34 cellular contexts compared by ENCODE assay signal in the genomic region with DNA sequence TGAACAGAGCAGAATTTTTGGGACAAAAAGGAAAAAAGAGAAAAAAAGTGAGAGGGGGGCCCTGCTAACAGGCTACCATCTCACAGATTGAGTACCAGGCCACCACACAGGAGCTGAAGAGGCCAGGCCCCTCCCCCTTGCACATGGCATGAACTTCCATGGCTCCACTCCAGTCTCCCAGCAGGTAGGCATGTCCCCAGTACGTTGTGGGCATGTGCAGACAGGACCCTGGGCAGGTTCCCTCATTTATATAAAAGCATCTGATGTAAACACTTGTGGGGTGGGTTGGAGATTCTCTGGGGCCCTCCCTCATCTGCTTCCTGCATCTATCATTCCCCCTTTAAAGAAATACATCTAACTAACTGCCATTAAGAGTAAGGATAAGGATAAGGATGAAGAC. TPM values are rescaled to one million over a fixed set of nuclear protein-coding genes. Genes with fewer than 3 reads are reported as not detected.
"Had no signal": no experiment of that assay in that cellular context is flagged by ENCODE, and none has a peak within 500 bp of the region (broad histone marks: within the 10 kb centered on the region; RNA-seq: fewer than 3 reads in every experiment).

No MANE protein-coding gene starts in this region.

- H3K4me3 ChIP-seq: ascending aorta, MG63, SJCRH30, SK-N-MC had no signal

- H3K9me3 Mint-ChIP-seq: activated CD8-positive, alpha-beta T cell treated with anti-CD3 and anti-CD28 coated beads for 36 hours; activated naive CD8-positive, alpha-beta T cell treated with anti-CD3 and anti-CD28 coated beads for 36 hours; activated T-cell treated with anti-CD3 and anti-CD28 coated beads, Interleukin-2, amount 50 U/mL, for 72 hours; activated T-helper 17 cell treated with anti-CD3 and anti-CD28 coated beads, Interleukin-2, amount 50 U/mL, for 72 hours; IgD-negative memory B cell had no signal

- H3K4me3 Mint-ChIP-seq: activated CD8-positive, alpha-beta T cell treated with anti-CD3 and anti-CD28 coated beads for 36 hours; activated naive CD8-positive, alpha-beta T cell treated with anti-CD3 and anti-CD28 coated beads for 36 hours; activated T-cell treated with anti-CD3 and anti-CD28 coated beads, Interleukin-2, amount 50 U/mL, for 72 hours; activated T-helper 17 cell treated with anti-CD3 and anti-CD28 coated beads, Interleukin-2, amount 50 U/mL, for 72 hours; IgD-negative memory B cell had no signal

- H3K4me1 Mint-ChIP-seq: activated naive CD8-positive, alpha-beta T cell treated with anti-CD3 and anti-CD28 coated beads for 36 hours; activated T-helper 17 cell treated with anti-CD3 and anti-CD28 coated beads, Interleukin-2, amount 50 U/mL, for 72 hours; IgD-negative memory B cell had no signal

- H3K27ac Mint-ChIP-seq: activated CD8-positive, alpha-beta T cell treated with anti-CD3 and anti-CD28 coated beads for 36 hours; activated naive CD8-positive, alpha-beta T cell treated with anti-CD3 and anti-CD28 coated beads for 36 hours; activated T-cell treated with anti-CD3 and anti-CD28 coated beads, Interleukin-2, amount 50 U/mL, for 72 hours; activated T-helper 17 cell treated with anti-CD3 and anti-CD28 coated beads, Interleukin-2, amount 50 U/mL, for 72 hours; IgD-negative memory B cell had no signal

- H3K27ac ChIP-seq: ascending aorta, SJCRH30, SK-N-MC, WERI-Rb-1 had no signal

- H3K27me3 Mint-ChIP-seq: activated CD8-positive, alpha-beta T cell treated with anti-CD3 and anti-CD28 coated beads for 36 hours; IgD-negative memory B cell had no signal

- H3K4me1 ChIP-seq: ascending aorta, SJCRH30 had no signal

- H3K27me3 ChIP-seq: ascending aorta, MG63, SJCRH30 had no signal

- H3K36me3 ChIP-seq: ascending aorta, MG63, SJCRH30, WERI-Rb-1 had no signal

- H3K9me3 ChIP-seq: ascending aorta, MG63, SJCRH30 had no signal

- H3K36me3 Mint-ChIP-seq: activated naive CD8-positive, alpha-beta T cell treated with anti-CD3 and anti-CD28 coated beads for 36 hours; IgD-negative memory B cell had no signal

- DNase-seq: activated CD4-positive, alpha-beta T cell treated with anti-CD3 and anti-CD28 coated beads for 1 hour; activated CD4-positive, alpha-beta T cell treated with anti-CD3 and anti-CD28 coated beads for 48 hours; activated CD4-positive, CD25-positive, alpha-beta regulatory T cell; activated CD8-positive, alpha-beta T cell treated with anti-CD3 and anti-CD28 coated beads for 36 hours; activated effector memory CD4-positive, alpha-beta T cell treated with anti-CD3 and anti-CD28 coated beads, Interleukin-2, amount 50 U/mL, for 16 hours; activated naive CD4-positive, alpha-beta T cell; activated naive CD4-positive, alpha-beta T cell treated with anti-CD3 and anti-CD28 coated beads, Interleukin-2, amount 50 U/mL, for 16 hours; activated naive CD8-positive, alpha-beta T cell treated with anti-CD3 and anti-CD28 coated beads for 36 hours; activated T-cell treated with anti-CD3 and anti-CD28 coated beads, Interleukin-2, amount 50 U/mL, for 1 hour; activated T-cell treated with anti-CD3 and anti-CD28 coated beads, Interleukin-2, amount 50 U/mL, for 72 hours; amniotic stem cell; caudate nucleus; cerebellar nuclear complex; Karpas-422; KBM-7; MG63; NCI-H1048; NCI-H1105 treated with DMSO at 0.1 percent for 48 hours; NCI-H1436; NCI-H1694; NCI-H1930; NCI-H2081 treated with DMSO at 0.1 percent for 48 hours; NCI-H226; NCI-H510A; NCI-H526; NCI-H774; SHP77; SJCRH30; T1000; WERI-Rb-1 had no signal

RNA-seq across cellular contexts. Expression of a gene that starts 45.0 kb away (rescaled TPM):
- polyA plus RNA-seq: IgD-negative memory B cell had no signal
